ENCODE assay signal across 9 cellular contexts in the genomic region with DNA sequence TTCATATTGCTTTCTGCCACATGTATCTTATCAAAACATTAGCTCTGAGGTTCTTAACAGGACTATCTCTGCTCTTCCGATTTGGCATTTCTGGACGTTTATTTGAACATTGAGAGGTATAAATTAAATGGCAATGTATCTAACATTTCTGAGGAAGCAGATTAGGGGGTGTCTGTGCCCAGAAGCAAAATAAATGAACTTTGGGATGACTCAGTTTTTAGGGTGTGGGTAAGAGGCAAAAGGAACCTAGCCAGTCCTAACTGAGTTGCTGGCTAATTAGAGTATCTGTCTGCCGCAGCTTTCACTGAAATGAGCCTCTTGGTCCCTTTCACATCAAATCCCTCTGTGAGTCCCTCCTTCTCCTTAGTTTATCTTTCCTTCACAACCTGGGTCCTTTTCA. TPM values are rescaled to one million over a fixed set of nuclear protein-coding genes. Genes with fewer than 3 reads are reported as not detected.
DNase-seq lines count a peak whose midpoint lies in the region; ATAC-seq, FAIRE-seq and TF ChIP-seq lines count a peak whose summit lies in the region.
"Had no signal": no experiment of that assay in that cellular context is flagged by ENCODE, and none has a peak within 500 bp of the region (broad histone marks: within the 10 kb centered on the region; RNA-seq: fewer than 3 reads in every experiment).

No MANE protein-coding gene starts in this region.

- peak overlapping the region; percentile 76 for H3K9ac ChIP-seq in astrocyte (ENCODE audit: low read length)

- no peaks in the 10 kb centered on the region for H3K9me3 Mint-ChIP-seq in astrocyte (ENCODE audit: unreplicated experiment)

- 0 to 11% methylated on average over 3 of the region's 3 CpGs for WGBS in heart right ventricle, 2 donors

- no peaks in the 10 kb centered on the region for H3K9me3 ChIP-seq in heart right ventricle
- H3K9me3 ChIP-seq in astrocyte (ENCODE audit: insufficient read depth, low read depth, low read length): no peaks in the 10 kb centered on the region
- no peaks in the 10 kb centered on the region for H3K9me3 ChIP-seq in vagina

- H3K36me3 ChIP-seq in heart right ventricle (no peaks in the 10 kb centered on the region), astrocyte (ENCODE audit: insufficient read depth, low read length) (no peaks in the 10 kb centered on the region), vagina (no peaks in the 10 kb centered on the region)

- peak overlapping the region; percentile 93 for H3K4me3 Mint-ChIP-seq in astrocyte (ENCODE audit: unreplicated experiment)

- no peaks in the 10 kb centered on the region for H4K20me1 ChIP-seq in astrocyte (ENCODE audit: insufficient read depth, low read length)

- no peak for ATAC-seq in heart right ventricle
- no peak for ATAC-seq in GM18519 (IDR thresholded peaks at IDR 0.05; ENCODE audit: low FRiP score, unreplicated experiment)
- ATAC-seq in GM21515 (IDR thresholded peaks at IDR 0.05; ENCODE audit: unreplicated experiment): no peak

- no peak for FAIRE-seq in astrocyte (lab: Jason Lieb, UNC)
- FAIRE-seq: GM12892 had no signal

- peak overlapping the region; percentile 93 for H3K4me2 ChIP-seq in astrocyte (ENCODE audit: low read length)

- no peak for DNase-seq in heart right ventricle
- no peak for DNase-seq in cardiac septum (ENCODE audit: low spot score)
- no peak for DNase-seq in astrocyte (ENCODE audit: low read depth)
- DNase-seq in medulla oblongata (ENCODE audit: extremely low spot score): peak; percentile 15
- no peak for DNase-seq in vagina (ENCODE audit: extremely low spot score in 2 of 2)
- DNase-seq in NCI-H1694 (lab: John Stamatoyannopoulos, UW): no peak

- intact Hi-C loops in heart right ventricle (cut with DNase I): loop anchor here in 3 of 10 donors (5.0 kb wide), 3 partner anchors 56 to 114 kb away; no protein-coding TSS in a partner anchor
- intact Hi-C loops in cardiac septum (cut with DNase I): no loop called here
- intact Hi-C loops in vagina (cut with DNase I): no loop called here

- no peaks in the 10 kb centered on the region for H3K36me3 Mint-ChIP-seq in astrocyte (ENCODE audit: low read depth, unreplicated experiment)

- no peak for TF ChIP-seq CTCF in heart right ventricle (IDR thresholded peaks at IDR 0.05)
- no peak for TF ChIP-seq CTCF in astrocyte (IDR thresholded peaks at IDR 0.05; ENCODE audit: insufficient read depth, low read depth, low read length)
- no peak for TF ChIP-seq CTCF in vagina (IDR thresholded peaks at IDR 0.05)

- H2AFZ ChIP-seq in astrocyte (ENCODE audit: low read depth, low read length): no peak overlapping the region

- H3K4me3 ChIP-seq in heart right ventricle (peak overlapping the region; percentile 54 to 88 (median 68)), astrocyte (ENCODE audit: insufficient read depth, low read depth, low read length) (peak overlapping the region; percentile 73), vagina (peak overlapping the region; percentile 50 to 51)

- TF ChIP-seq POLR2A in vagina (IDR thresholded peaks at IDR 0.05): no peak

- H3K27me3 ChIP-seq in heart right ventricle (no peaks in the 10 kb centered on the region), astrocyte (ENCODE audit: insufficient read depth, low read length) (no peaks in the 10 kb centered on the region), vagina (no peaks in the 10 kb centered on the region)

- no peaks in the 10 kb centered on the region for H3K27me3 Mint-ChIP-seq in astrocyte (ENCODE audit: low read depth, unreplicated experiment)

- H3K4me1 Mint-ChIP-seq in astrocyte (ENCODE audit: low read depth, unreplicated experiment): peaks cover 26% of the 10 kb centered on the region

- peak overlapping the region; percentile 85 for H3K27ac Mint-ChIP-seq in astrocyte (ENCODE audit: unreplicated experiment)

- H3K4me1 ChIP-seq in heart right ventricle (peaks cover 0 to 67% (median 31%) of the 10 kb centered on the region in 9 donors), astrocyte (ENCODE audit: insufficient read depth, low read length) (peaks cover 18% of the 10 kb centered on the region), vagina (peaks cover 8% of the 10 kb centered on the region)

- H3K79me2 ChIP-seq in astrocyte (ENCODE audit: insufficient read depth, low read length): no peaks in the 10 kb centered on the region

- H3K27ac ChIP-seq in heart right ventricle (peak overlapping the region; percentile 31 to 89 (median 82)), astrocyte (ENCODE audit: low read depth, low read length) (peak overlapping the region; percentile 7), vagina (peak overlapping the region; percentile 62)

RNA-seq across cellular contexts. Expression of a gene that starts 1.1 kb away (rescaled TPM):
- total RNA-seq in heart right ventricle (10 to 100 TPM in 5 of 10 donors, 1 to 10 TPM in 5; 4.6 to 25.5 (median 12.1) TPM), cardiac septum (9.3 TPM), astrocyte (3.6 and 7.2 TPM in 2 replicates), vagina (6.9 TPM)
- 1 to 10 TPM; 6.1 to 8.3 TPM for polyA plus RNA-seq in heart right ventricle

Comparison
In these comparisons a context has a peak if more than half of its experiments do, and no peak if none do; other contexts are left out.
1. H3K27ac ChIP-seq: peak in every context shown above with its lines; median percentile 82 in heart right ventricle; 62 in vagina; 7 in astrocyte.